Comparison of ENCODE assay signal across 15 cellular contexts in the genomic region with DNA sequence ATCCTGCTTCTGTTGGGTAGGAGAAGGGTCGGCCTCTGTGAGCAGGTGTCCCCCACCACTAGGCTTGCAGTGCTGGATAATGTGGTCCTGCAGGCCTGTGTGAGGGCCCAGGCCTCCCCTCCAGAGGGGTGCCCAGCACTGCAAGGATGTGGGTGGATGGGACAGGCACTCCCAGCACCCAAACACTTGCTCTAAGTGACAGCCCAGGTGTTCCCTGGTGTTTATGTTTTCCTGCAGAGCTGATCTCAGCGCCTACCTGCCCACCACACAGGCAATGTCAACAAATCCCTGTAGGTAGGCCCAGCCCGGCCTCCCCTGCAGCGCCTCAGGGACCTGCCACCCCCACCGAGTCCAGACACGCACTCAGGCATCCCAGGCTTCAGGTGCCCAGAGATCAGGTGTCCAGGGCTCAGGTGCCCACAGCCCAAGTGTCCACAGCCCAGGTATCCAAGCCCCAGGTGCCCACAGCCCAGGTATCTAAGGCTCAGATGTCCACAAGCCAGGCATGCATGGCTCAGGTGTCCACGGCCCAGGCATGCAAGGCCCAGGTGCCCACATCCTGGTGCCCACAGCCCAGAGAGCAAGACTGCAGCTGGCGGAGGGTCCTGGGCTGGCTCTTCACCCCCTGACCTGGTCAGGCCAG. TPM values are rescaled to one million over a fixed set of nuclear protein-coding genes. Genes with fewer than 3 reads are reported as not detected.
A peak's percentile ranks its signal among the peaks of the same experiment; 100 is the strongest.
DNase-seq lines count a peak whose midpoint lies in the region; ATAC-seq and TF ChIP-seq lines count a peak whose summit lies in the region.
"Had no signal": no experiment of that assay in that cellular context is flagged by ENCODE, and none has a peak within 500 bp of the region (broad histone marks: within the 10 kb centered on the region; RNA-seq: fewer than 3 reads in every experiment).

No MANE protein-coding gene starts in this region.

- H3K36me3 Mint-ChIP-seq in natural killer cell: no peaks in the 10 kb centered on the region
- H3K36me3 Mint-ChIP-seq in natural killer cell treated with Interleukin-12 subunit alpha and Interleukin-12 subunit beta and Interleukin-15 and Interleukin-18, amount 100 ng/mL, for 72 hours: no peaks in the 10 kb centered on the region
- H3K36me3 Mint-ChIP-seq: activated naive CD4-positive, alpha-beta T cell treated with anti-CD3 and anti-CD28 coated beads, Interleukin-2, amount 50 U/mL, for 24 hours; memory B cell had no signal

- intact Hi-C loops in natural killer cell (cut with micrococcal nuclease): no loop called here

- peak overlapping the region; percentile 95 for H3K27ac ChIP-seq in muscle layer of colon (ENCODE audit: low read depth, low read length)
- H3K27ac ChIP-seq: BLaER1 treated with 17β-estradiol and CSF1 and Interleukin-3, amounts not matched to agents 10 nM and 100 nM; epithelial cell of prostate had no signal

- DNase-seq in natural killer cell (peak; percentile 13), OCI-M2 (lab: John Stamatoyannopoulos, UW; ENCODE audit: unreplicated experiment) (no peak), SIG-M5 (lab: John Stamatoyannopoulos, UW) (no peak)
- DNase-seq in natural killer cell treated with Interleukin-12 subunit alpha and Interleukin-12 subunit beta and Interleukin-15 and Interleukin-18, amount 100 ng/mL, for 72 hours (ENCODE audit: low spot score): no peak
- DNase-seq in activated effector memory CD4-positive, alpha-beta T cell treated with anti-CD3 and anti-CD28 coated beads, Interleukin-2, amount 50 U/mL, for 16 hours: peak; percentile 59
- DNase-seq: NCI-H2107 had no signal

- no peak for ATAC-seq in natural killer cell
- no peak for ATAC-seq in natural killer cell treated with Interleukin-12 subunit alpha and Interleukin-12 subunit beta and Interleukin-15 and Interleukin-18, amount 100 ng/mL, for 72 hours
- ATAC-seq in GM21717 (IDR thresholded peaks at IDR 0.05; ENCODE audit: unreplicated experiment): no peak
- no peak for ATAC-seq in GM18511 (IDR thresholded peaks at IDR 0.05; ENCODE audit: unreplicated experiment)

- H3K4me1 ChIP-seq in muscle layer of colon (ENCODE audit: insufficient read depth, low read length): peaks cover 18% of the 10 kb centered on the region

- H3K27ac Mint-ChIP-seq in natural killer cell: no peak overlapping the region
- no peak overlapping the region for H3K27ac Mint-ChIP-seq in natural killer cell treated with Interleukin-12 subunit alpha and Interleukin-12 subunit beta and Interleukin-15 and Interleukin-18, amount 100 ng/mL, for 72 hours
- H3K27ac Mint-ChIP-seq: memory B cell had no signal

- no peaks in the 10 kb centered on the region for H3K36me3 ChIP-seq in muscle layer of colon (ENCODE audit: insufficient read depth, low read length)
- H3K36me3 ChIP-seq: BLaER1 treated with 17β-estradiol and CSF1 and Interleukin-3, amounts not matched to agents 10 nM and 100 nM had no signal

- H3K4me1 Mint-ChIP-seq in natural killer cell: peaks cover 7 to 13% of the 10 kb centered on the region in 2 donors
- peaks cover 5 to 8% of the 10 kb centered on the region in 2 donors for H3K4me1 Mint-ChIP-seq in natural killer cell treated with Interleukin-12 subunit alpha and Interleukin-12 subunit beta and Interleukin-15 and Interleukin-18, amount 100 ng/mL, for 72 hours (ENCODE audit: low read depth in 2 of 2)

- TF ChIP-seq CTCF in natural killer cell (IDR thresholded peaks at IDR 0.05): no peak

- no peaks in the 10 kb centered on the region for H3K9me3 Mint-ChIP-seq in natural killer cell
- no peaks in the 10 kb centered on the region for H3K9me3 Mint-ChIP-seq in natural killer cell treated with Interleukin-12 subunit alpha and Interleukin-12 subunit beta and Interleukin-15 and Interleukin-18, amount 100 ng/mL, for 72 hours
- H3K9me3 Mint-ChIP-seq: activated naive CD4-positive, alpha-beta T cell treated with anti-CD3 and anti-CD28 coated beads, Interleukin-2, amount 50 U/mL, for 24 hours; central memory CD8-positive, alpha-beta T cell; memory B cell had no signal

- no peak overlapping the region for H3K4me3 ChIP-seq in muscle layer of colon (ENCODE audit: low read depth in 1 of 2, low read length in 2 of 2)
- H3K4me3 ChIP-seq: BLaER1 treated with 17β-estradiol and CSF1 and Interleukin-3, amounts not matched to agents 10 nM and 100 nM had no signal

- peaks cover 0 to 2% of the 10 kb centered on the region in 2 donors for H3K27me3 Mint-ChIP-seq in natural killer cell (ENCODE audit: low read depth in 2 of 2)
- no peaks in the 10 kb centered on the region for H3K27me3 Mint-ChIP-seq in natural killer cell treated with Interleukin-12 subunit alpha and Interleukin-12 subunit beta and Interleukin-15 and Interleukin-18, amount 100 ng/mL, for 72 hours
- H3K27me3 Mint-ChIP-seq: activated naive CD4-positive, alpha-beta T cell treated with anti-CD3 and anti-CD28 coated beads, Interleukin-2, amount 50 U/mL, for 24 hours; central memory CD8-positive, alpha-beta T cell had no signal

- no peaks in the 10 kb centered on the region for H3K9me3 ChIP-seq in muscle layer of colon (ENCODE audit: low read length)
- H3K9me3 ChIP-seq: BLaER1 treated with 17β-estradiol and CSF1 and Interleukin-3, amounts not matched to agents 10 nM and 100 nM; psoas muscle had no signal

- no peak overlapping the region for H3K4me3 Mint-ChIP-seq in natural killer cell
- H3K4me3 Mint-ChIP-seq in natural killer cell treated with Interleukin-12 subunit alpha and Interleukin-12 subunit beta and Interleukin-15 and Interleukin-18, amount 100 ng/mL, for 72 hours: no peak overlapping the region

- H3K9ac ChIP-seq in muscle layer of colon (ENCODE audit: low read length): no peak overlapping the region
- H3K9ac ChIP-seq: BLaER1 treated with 17β-estradiol and CSF1 and Interleukin-3, amounts not matched to agents 10 nM and 100 nM had no signal

- H3K27me3 ChIP-seq in muscle layer of colon (ENCODE audit: control insufficient read depth in 1 of 2, insufficient read depth in 2 of 2, low read length in 2 of 2): no peaks in the 10 kb centered on the region
- H3K27me3 ChIP-seq: BLaER1 treated with 17β-estradiol and CSF1 and Interleukin-3, amounts not matched to agents 10 nM and 100 nM had no signal

RNA-seq across cellular contexts. Expression of a gene that starts 59.2 kb away (rescaled TPM):
- total RNA-seq in natural killer cell: not detected
- total RNA-seq in natural killer cell treated with Interleukin-12 subunit alpha and Interleukin-12 subunit beta and Interleukin-15 and Interleukin-18, amount 100 ng/mL, for 72 hours: under 1 TPM in 1 of 2 donors, not detected in 1; 0.11 TPM

Comparison
In these comparisons a context has a peak if more than half of its experiments do, and no peak if none do; other contexts are left out.
1. DNase-seq: peak in natural killer cell (single experiment) and activated effector memory CD4-positive, alpha-beta T cell treated with anti-CD3 and anti-CD28 coated beads, Interleukin-2, amount 50 U/mL, for 16 hours (single experiment); none in natural killer cell treated with Interleukin-12 subunit alpha and Interleukin-12 subunit beta and Interleukin-15 and Interleukin-18, amount 100 ng/mL, for 72 hours (single experiment), OCI-M2 (single experiment) and SIG-M5 (single experiment).